8 cellular contexts compared by ENCODE assay signal in genomic region chr2:173965372-173966025, GRCh38. TPM values are rescaled to one million over a fixed set of nuclear protein-coding genes. Genes with fewer than 3 reads are reported as not detected.
DNase-seq lines count a peak whose midpoint lies in the region; ATAC-seq and TF ChIP-seq lines count a peak whose summit lies in the region.

Gene SP3 (minus strand): TSS chr2:173965373. CDS start chr2:173965171, 202 bp downstream.

- ATAC-seq in GM19043 (IDR thresholded peaks at IDR 0.05; ENCODE audit: low read depth, unreplicated experiment) (peak; percentile 68), HG03378 (IDR thresholded peaks at IDR 0.05; ENCODE audit: unreplicated experiment) (peak; percentile 73)

- H3K4me1 Mint-ChIP-seq in chondrocyte (ENCODE audit: low read depth), result peaks cover 44% of the 10 kb centered on the region

- DNase-seq in AG20443 (ENCODE audit: low spot score), result peak; percentile 99
- peak; percentile 100 for DNase-seq in NCI-H510A treated with DMSO at 0.1 percent for 48 hours (lab: John Stamatoyannopoulos, UW)
- DNase-seq in activated CD4-positive, alpha-beta T cell treated with anti-CD3 and anti-CD28 coated beads for 24 hours (ENCODE audit: low read depth in 2 of 2), result peak; percentile 91 to 94
- DNase-seq in chondrocyte (ENCODE audit: low spot score), result peak; percentile 99
- no peak for DNase-seq in kidney epithelial cell (ENCODE audit: low read depth)
- DNase-seq in stimulated activated CD4-positive, alpha-beta T cell treated with anti-CD3 and anti-CD28 coated beads, Interleukin-15, amount 100 ng/mL, for 48 hours (ENCODE audit: low read depth in 2 of 2), result peak; percentile 92 to 94

- H3K4me3 Mint-ChIP-seq in chondrocyte (ENCODE audit: unreplicated experiment), result peak within 1 kb of the TSS; percentile 97

- TF ChIP-seq CTCF in chondrocyte (IDR thresholded peaks at IDR 0.05) (no peak), kidney epithelial cell (IDR thresholded peaks at IDR 0.05; ENCODE audit: insufficient read depth, low read length, poor library complexity, severe bottlenecking) (peak; percentile 3)

- H3K9me3 Mint-ChIP-seq in chondrocyte (ENCODE audit: low read depth), result peaks cover 6% of the 10 kb centered on the region

- H3K36me3 ChIP-seq in kidney epithelial cell (ENCODE audit: control insufficient read depth, insufficient read depth, low read length), result no peaks in the 10 kb centered on the region

- H3K4me3 ChIP-seq in kidney epithelial cell (ENCODE audit: low read depth, low read length), result peak within 1 kb of the TSS; percentile 68

- no peaks in the 10 kb centered on the region for H3K27me3 ChIP-seq in kidney epithelial cell (ENCODE audit: control insufficient read depth, insufficient read depth, low read length)

- H3K36me3 Mint-ChIP-seq in chondrocyte (ENCODE audit: low read depth), result peaks cover 5% of the 10 kb centered on the region

- no peaks in the 10 kb centered on the region for H3K27me3 Mint-ChIP-seq in chondrocyte (ENCODE audit: low read depth)

- peak within 1 kb of the TSS; percentile 99 for H3K27ac Mint-ChIP-seq in chondrocyte (ENCODE audit: unreplicated experiment)

RNA-seq across cellular contexts. Expression of gene SP3, which starts in this region (rescaled TPM):
- total RNA-seq in chondrocyte (56.9 to 59.4 TPM (median 58.7 TPM) in 3 replicates), kidney epithelial cell (52.6 and 68.9 TPM in 2 replicates)
